ENCODE assay signal across 8 cellular contexts in the genomic region with DNA sequence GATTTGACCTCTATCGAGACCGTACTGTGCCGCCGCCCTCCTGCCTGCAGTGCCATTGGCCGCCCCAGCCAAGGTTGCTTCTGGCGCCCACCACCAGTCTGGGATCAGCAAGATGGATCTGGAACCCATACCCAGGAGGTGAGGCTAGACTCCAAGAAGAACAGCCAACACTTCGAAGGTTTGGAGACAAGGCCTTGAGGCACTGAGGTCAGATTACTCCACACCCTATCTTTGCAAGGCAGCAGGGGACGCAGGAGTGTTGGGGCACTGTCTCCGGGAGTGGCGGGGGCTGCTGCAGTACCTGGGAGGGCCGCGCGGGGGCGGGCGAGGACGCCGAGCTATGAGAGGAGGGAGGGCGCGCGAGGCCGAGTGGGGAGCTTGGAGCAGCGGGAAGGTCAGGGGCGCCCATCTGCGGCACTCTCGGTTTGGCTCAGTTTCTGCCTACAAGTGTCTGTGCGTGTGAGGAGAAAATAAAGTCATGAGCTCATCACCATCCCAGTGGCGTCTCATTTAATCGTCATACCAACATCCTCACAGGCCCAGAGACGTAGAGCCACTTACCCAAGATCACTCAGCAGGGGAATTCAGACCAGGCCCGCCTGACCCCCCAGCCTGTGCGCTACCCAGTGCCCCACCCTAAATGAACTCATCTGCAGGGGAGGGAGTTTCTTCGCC. TPM values are rescaled to one million over a fixed set of nuclear protein-coding genes. Genes with fewer than 3 reads are reported as not detected.
A peak's percentile ranks its signal among the peaks of the same experiment; 100 is the strongest.
DNase-seq lines count a peak whose midpoint lies in the region; ATAC-seq lines count a peak whose summit lies in the region.

No MANE protein-coding gene starts in this region.

- H3K9me3 Mint-ChIP-seq in activated CD8-positive, alpha-beta memory T cell treated with anti-CD3 and anti-CD28 coated beads, Interleukin-2, amount 10 ng/mL, durations not matched to agents 7 days and 5 days (ENCODE audit: low read depth) = no peaks in the 10 kb centered on the region
- peaks cover 0 to 2% (median 0%) of the 10 kb centered on the region in 11 donors for H3K9me3 Mint-ChIP-seq in naive thymus-derived CD4-positive, alpha-beta T cell

- no peak overlapping the region for H3K27ac Mint-ChIP-seq in activated CD8-positive, alpha-beta memory T cell treated with anti-CD3 and anti-CD28 coated beads, Interleukin-2, amount 10 ng/mL, durations not matched to agents 7 days and 5 days
- H3K27ac Mint-ChIP-seq in naive thymus-derived CD4-positive, alpha-beta T cell = no peak overlapping the region

- H3K36me3 Mint-ChIP-seq in activated CD8-positive, alpha-beta memory T cell treated with anti-CD3 and anti-CD28 coated beads, Interleukin-2, amount 10 ng/mL, durations not matched to agents 7 days and 5 days = no peaks in the 10 kb centered on the region
- H3K36me3 Mint-ChIP-seq in naive thymus-derived CD4-positive, alpha-beta T cell = no peaks in the 10 kb centered on the region

- no peaks in the 10 kb centered on the region for H3K4me1 ChIP-seq in naive thymus-derived CD4-positive, alpha-beta T cell (ENCODE audit: control insufficient read depth in 2 of 2, insufficient read depth in 2 of 2, low read length in 2 of 2)

- no peak overlapping the region for H3K4me3 ChIP-seq in naive thymus-derived CD4-positive, alpha-beta T cell (ENCODE audit: low read length)

- H3K9me3 ChIP-seq in naive thymus-derived CD4-positive, alpha-beta T cell (ENCODE audit: control insufficient read depth in 2 of 3, low read length in 3 of 3) = no peaks in the 10 kb centered on the region

- CTCF ChIA-PET in activated CD8-positive, alpha-beta memory T cell treated with anti-CD3 and anti-CD28 coated beads, Interleukin-2, amount 10 ng/mL, durations not matched to agents 7 days and 5 days (lab: Charles Lee) = interaction anchor here (0.6 to 8.0 kb wide), 42 partner anchors 8 to 399 kb away, joined by 3 to 88 read pairs (median 4); no protein-coding TSS in a partner anchor
- CTCF ChIA-PET in naive thymus-derived CD4-positive, alpha-beta T cell (lab: Charles Lee) = interaction anchor here (0.6 to 1.4 kb wide), 9 partner anchors 10 to 879 kb away, joined by 3 to 8 read pairs (median 4); no protein-coding TSS in a partner anchor

- POLR2A ChIA-PET in naive thymus-derived CD4-positive, alpha-beta T cell (lab: Charles Lee) = no interaction called here

- ATAC-seq in HG03045 (IDR thresholded peaks at IDR 0.05; ENCODE audit: unreplicated experiment) = peak; percentile 74
- peak; percentile 95 for ATAC-seq in activated CD8-positive, alpha-beta memory T cell treated with anti-CD3 and anti-CD28 coated beads, Interleukin-2, amount 10 ng/mL, durations not matched to agents 7 days and 5 days
- ATAC-seq in naive thymus-derived CD4-positive, alpha-beta T cell = peak; percentile 94

- H3K36me3 ChIP-seq in naive thymus-derived CD4-positive, alpha-beta T cell (ENCODE audit: control insufficient read depth in 2 of 3, insufficient read depth in 3 of 3, low read length in 3 of 3) = no peaks in the 10 kb centered on the region

- peaks cover 5% of the 10 kb centered on the region for H3K4me1 Mint-ChIP-seq in activated CD8-positive, alpha-beta memory T cell treated with anti-CD3 and anti-CD28 coated beads, Interleukin-2, amount 10 ng/mL, durations not matched to agents 7 days and 5 days
- peaks cover 0 to 9% (median 0%) of the 10 kb centered on the region in 7 donors for H3K4me1 Mint-ChIP-seq in naive thymus-derived CD4-positive, alpha-beta T cell

- H3K27me3 Mint-ChIP-seq in activated CD8-positive, alpha-beta memory T cell treated with anti-CD3 and anti-CD28 coated beads, Interleukin-2, amount 10 ng/mL, durations not matched to agents 7 days and 5 days = peaks cover 13% of the 10 kb centered on the region
- peaks cover 0 to 39% (median 0%) of the 10 kb centered on the region in 5 donors for H3K27me3 Mint-ChIP-seq in naive thymus-derived CD4-positive, alpha-beta T cell

- H3K27ac ChIP-seq in naive thymus-derived CD4-positive, alpha-beta T cell (ENCODE audit: low read depth, low read length) = no peak overlapping the region

- intact Hi-C loops in naive thymus-derived CD4-positive, alpha-beta T cell (cut with micrococcal nuclease) = no loop called here

- no peak overlapping the region for H3K4me3 Mint-ChIP-seq in activated CD8-positive, alpha-beta memory T cell treated with anti-CD3 and anti-CD28 coated beads, Interleukin-2, amount 10 ng/mL, durations not matched to agents 7 days and 5 days
- peak overlapping the region in 5 of 10 donors; percentile 33 to 61 (median 41) for H3K4me3 Mint-ChIP-seq in naive thymus-derived CD4-positive, alpha-beta T cell

- H3K27me3 ChIP-seq in naive thymus-derived CD4-positive, alpha-beta T cell (ENCODE audit: control insufficient read depth in 2 of 2, insufficient read depth in 2 of 2, low read length in 2 of 2) = no peaks in the 10 kb centered on the region

- DNase-seq in NCI-H1436 (lab: John Stamatoyannopoulos, UW) (peak; percentile 53), NCI-H1436 treated with DMSO at 0.1 percent for 48 hours (lab: John Stamatoyannopoulos, UW) (no peak), NOMO-1 treated with dmso at 0.1 percent for 144 hours (lab: John Stamatoyannopoulos, UW; ENCODE audit: unreplicated experiment) (peak; percentile 70), epidermal melanocyte (ENCODE audit: insufficient read length, low spot score) (peak; percentile 69)
- peak; percentile 85 for DNase-seq in activated CD8-positive, alpha-beta memory T cell treated with anti-CD3 and anti-CD28 coated beads, Interleukin-2, amount 10 ng/mL, durations not matched to agents 7 days and 5 days
- peak; percentile 55 to 85 (median 73) for DNase-seq in naive thymus-derived CD4-positive, alpha-beta T cell
- DNase-seq in stimulated activated naive CD4-positive, alpha-beta T cell (lab: John Stamatoyannopoulos, UW) = peak; percentile 11 to 86 (median 66)

RNA-seq across cellular contexts. Expression of a gene that starts 20.5 kb away (rescaled TPM):
- total RNA-seq in activated CD8-positive, alpha-beta memory T cell treated with anti-CD3 and anti-CD28 coated beads, Interleukin-2, amount 10 ng/mL, durations not matched to agents 7 days and 5 days = not detected
- total RNA-seq in naive thymus-derived CD4-positive, alpha-beta T cell = under 1 TPM in 2 of 5 experiments, not detected in 3; 0.05 to 0.42 TPM
- not detected for polyA plus RNA-seq in naive thymus-derived CD4-positive, alpha-beta T cell
